In genomic region chr6:18154507-18155272, GRCh38 we compare ENCODE assay signal across 8 cellular contexts. TPM values are rescaled to one million over a fixed set of nuclear protein-coding genes. Genes with fewer than 3 reads are reported as not detected.
DNase-seq lines count a peak whose midpoint lies in the region; ATAC-seq and TF ChIP-seq lines count a peak whose summit lies in the region.

TPMT (minus strand) TSS chr6:18155077; CDS start chr6:18149127, 5,950 bp downstream.

- peaks cover 32% of the 10 kb centered on the region for H3K4me1 Mint-ChIP-seq in activated naive CD4-positive, alpha-beta T cell treated with anti-CD3 and anti-CD28 coated beads, Interleukin-2, amount 50 U/mL, for 24 hours

- H3K4me3 ChIP-seq in retinal pigment epithelial cell (ENCODE audit: low read length): peak within 1 kb of the TSS; percentile 99

- H3K27me3 Mint-ChIP-seq in activated naive CD4-positive, alpha-beta T cell treated with anti-CD3 and anti-CD28 coated beads, Interleukin-2, amount 50 U/mL, for 24 hours: no peaks in the 10 kb centered on the region

- H3K4me3 Mint-ChIP-seq in activated naive CD4-positive, alpha-beta T cell treated with anti-CD3 and anti-CD28 coated beads, Interleukin-2, amount 50 U/mL, for 24 hours: peak within 1 kb of the TSS; percentile 98

- peaks cover 5% of the 10 kb centered on the region for H3K36me3 Mint-ChIP-seq in activated naive CD4-positive, alpha-beta T cell treated with anti-CD3 and anti-CD28 coated beads, Interleukin-2, amount 50 U/mL, for 24 hours

- H3K9me3 Mint-ChIP-seq in activated naive CD4-positive, alpha-beta T cell treated with anti-CD3 and anti-CD28 coated beads, Interleukin-2, amount 50 U/mL, for 24 hours: no peaks in the 10 kb centered on the region

- DNase-seq in ACHN (peak; percentile 24), NCI-H2107 (lab: John Stamatoyannopoulos, UW) (peak; percentile 83), left cardiac atrium (peak; percentile 26), retinal pigment epithelial cell (ENCODE audit: low read depth) (no peak), pons (ENCODE audit: low spot score) (no peak)

- ATAC-seq in GM18520 (IDR thresholded peaks at IDR 0.05; ENCODE audit: unreplicated experiment) (peak; percentile 30), HG03039 (IDR thresholded peaks at IDR 0.05; ENCODE audit: unreplicated experiment) (peak; percentile 42), left cardiac atrium (peak in 1 of 2 donors; percentile 3)

- TF ChIP-seq CTCF in retinal pigment epithelial cell (conservative IDR thresholded peaks at IDR 0.05; ENCODE audit: low read depth, low read length): no peak

- in situ Hi-C loops in ACHN (cut with HindIII; ENCODE audit: low pct_ligation_motif_present, low pct_unique_long_range_greater_than_20kb, low sequenced_read_pairs): no loop called here

- H3K27ac Mint-ChIP-seq in activated naive CD4-positive, alpha-beta T cell treated with anti-CD3 and anti-CD28 coated beads, Interleukin-2, amount 50 U/mL, for 24 hours: peak within 1 kb of the TSS; percentile 82

- intact Hi-C loops in left cardiac atrium (cut with DNase I): no loop called here

RNA-seq across cellular contexts. Expression of gene TPMT, which starts in this region (rescaled TPM):
- 10 to 100 TPM; 15.2 TPM for total RNA-seq in left cardiac atrium

Comparison
In these comparisons a context has a peak if more than half of its experiments do, and no peak if none do; other contexts are left out.
1. DNase-seq: peak in ACHN (single experiment), NCI-H2107 (single experiment) and left cardiac atrium (single experiment); none in retinal pigment epithelial cell (single experiment) and pons (single experiment).